ENCODE assay signal across 18 cellular contexts in the genomic region with DNA sequence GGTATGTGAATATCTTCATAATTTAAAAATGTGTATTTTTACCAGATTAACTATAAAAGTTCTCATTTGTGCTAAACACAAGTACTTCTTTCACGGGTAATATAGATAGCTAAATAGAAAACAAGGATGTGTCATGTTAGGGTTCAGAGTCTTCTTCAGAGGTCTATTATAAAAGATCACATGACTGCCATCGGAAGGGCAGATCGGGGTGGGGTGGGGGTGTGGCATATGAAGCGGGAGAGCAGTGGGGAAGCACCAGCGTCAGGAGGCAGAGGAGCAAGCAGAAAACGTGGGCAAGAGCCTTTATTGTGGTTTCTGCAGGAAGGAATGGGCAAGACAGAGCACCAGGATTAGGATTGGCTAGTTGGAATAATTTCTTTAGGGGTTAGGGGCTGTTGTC.
DNase-seq lines count a peak whose midpoint lies in the region; ATAC-seq and TF ChIP-seq lines count a peak whose summit lies in the region.
"Had no signal": no experiment of that assay in that cellular context is flagged by ENCODE, and none has a peak within 500 bp of the region (broad histone marks: within the 10 kb centered on the region; RNA-seq: fewer than 3 reads in every experiment).

No MANE protein-coding gene starts in this region.

- intact Hi-C loops in CD14-positive monocyte (cut with micrococcal nuclease) = no loop called here

- H3K27ac Mint-ChIP-seq in CD14-positive monocyte (peak overlapping the region in 4 of 7 donors; percentile 25 to 51 (median 36)), brain (peak overlapping the region in 3 of 5 experiments; percentile 1 to 61 (median 51)), neural crest cell (ENCODE audit: unreplicated experiment) (peak overlapping the region; percentile 79)

- H3K27ac ChIP-seq in OCI-LY3 (ENCODE audit: low read length) (no peak overlapping the region), coronary artery (no peak overlapping the region)
- H3K27ac ChIP-seq: BLaER1, SK-N-MC had no signal

- H4K20me1 ChIP-seq in OCI-LY3 (ENCODE audit: insufficient read depth, low read length) = no peaks in the 10 kb centered on the region
- H4K20me1 ChIP-seq: BLaER1 had no signal

- H3K27me3 Mint-ChIP-seq in CD14-positive monocyte (ENCODE audit: low read depth in 3 of 3) (peaks cover 0 to 2% (median 0%) of the 10 kb centered on the region in 3 donors), brain (no peaks in the 10 kb centered on the region), neural crest cell (ENCODE audit: low read depth) (no peaks in the 10 kb centered on the region)

- no peak for ATAC-seq in HG02970 (IDR thresholded peaks at IDR 0.05; ENCODE audit: low FRiP score, unreplicated experiment)
- no peak for ATAC-seq in HG03565 (IDR thresholded peaks at IDR 0.05; ENCODE audit: unreplicated experiment)
- ATAC-seq: PC-3 had no signal

- H3K4me3 Mint-ChIP-seq in CD14-positive monocyte = no peak overlapping the region
- H3K4me3 Mint-ChIP-seq in brain = no peak overlapping the region
- H3K4me3 Mint-ChIP-seq in neural crest cell = no peak overlapping the region

- no peaks in the 10 kb centered on the region for H3K9me3 ChIP-seq in OCI-LY3 (ENCODE audit: insufficient read depth, low read length)
- H3K9me3 ChIP-seq: BLaER1 had no signal

- DNase-seq in CD14-positive monocyte (ENCODE audit: low spot score) (no peak), neural crest cell (ENCODE audit: low read depth, low spot score) (no peak), iPS-NIHi7 (ENCODE audit: extremely low spot score) (no peak), coronary artery (ENCODE audit: low spot score) (no peak)
- DNase-seq: DND-41, IMR-90, Kasumi-1, NCI-H1105 treated with DMSO at 0.1 percent for 48 hours, NCI-H187, NCI-H345, NCI-H526, PC-3 had no signal

- H3K9ac ChIP-seq in OCI-LY3 (ENCODE audit: low read length) = peak overlapping the region; percentile 20; the same call in 1 of the 2 replicates
- H3K9ac ChIP-seq: BLaER1 had no signal

- H3K4me1 ChIP-seq in OCI-LY3 (ENCODE audit: low read length) = peaks cover 30% of the 10 kb centered on the region
- H3K4me1 ChIP-seq: BLaER1 had no signal

- peaks cover 75 to 88% of the 10 kb centered on the region in 2 donors for H3K36me3 Mint-ChIP-seq in CD14-positive monocyte
- peaks cover 88% of the 10 kb centered on the region for H3K36me3 Mint-ChIP-seq in brain
- peaks cover 20% of the 10 kb centered on the region for H3K36me3 Mint-ChIP-seq in neural crest cell (ENCODE audit: low read depth)

- H3K79me2 ChIP-seq in OCI-LY3 (ENCODE audit: low read length) = no peaks in the 10 kb centered on the region

- H3K4me1 Mint-ChIP-seq in CD14-positive monocyte (peaks cover 2% of the 10 kb centered on the region), brain (peaks cover 16% of the 10 kb centered on the region), neural crest cell (peaks cover 8% of the 10 kb centered on the region)

- peak overlapping the region; percentile 42 for H3K4me2 ChIP-seq in OCI-LY3 (ENCODE audit: low read length)
- H3K4me2 ChIP-seq: BLaER1 had no signal

- TF ChIP-seq CTCF in CD14-positive monocyte (IDR thresholded peaks at IDR 0.05) (no peak), OCI-LY3 (IDR thresholded peaks at IDR 0.05; ENCODE audit: low read depth, low read length) (no peak), brain (conservative IDR thresholded peaks at IDR 0.05) (no peak), neural crest cell (conservative IDR thresholded peaks at IDR 0.05) (no peak), coronary artery (IDR thresholded peaks at IDR 0.05) (no peak)

- H3K4me3 ChIP-seq in OCI-LY3 (ENCODE audit: low read length) (peak overlapping the region; percentile 30; the same call in 1 of the 2 replicates), coronary artery (no peak overlapping the region)
- H3K4me3 ChIP-seq: BLaER1, SK-N-MC had no signal

- H3K27me3 ChIP-seq in OCI-LY3 (ENCODE audit: low read depth, low read length) = no peaks in the 10 kb centered on the region
- H3K27me3 ChIP-seq: BLaER1 had no signal

- H2AFZ ChIP-seq in OCI-LY3 (ENCODE audit: low read depth, low read length) = no peak overlapping the region

- H3K36me3 ChIP-seq in OCI-LY3 (replicated peaks; ENCODE audit: low read depth, low read length) = no peaks in the 10 kb centered on the region
- H3K36me3 ChIP-seq: BLaER1 had no signal

- no peaks in the 10 kb centered on the region for H3K9me3 Mint-ChIP-seq in CD14-positive monocyte
- no peaks in the 10 kb centered on the region for H3K9me3 Mint-ChIP-seq in brain
- no peaks in the 10 kb centered on the region for H3K9me3 Mint-ChIP-seq in neural crest cell
